8 cellular contexts compared by ENCODE assay signal in the genomic region with DNA sequence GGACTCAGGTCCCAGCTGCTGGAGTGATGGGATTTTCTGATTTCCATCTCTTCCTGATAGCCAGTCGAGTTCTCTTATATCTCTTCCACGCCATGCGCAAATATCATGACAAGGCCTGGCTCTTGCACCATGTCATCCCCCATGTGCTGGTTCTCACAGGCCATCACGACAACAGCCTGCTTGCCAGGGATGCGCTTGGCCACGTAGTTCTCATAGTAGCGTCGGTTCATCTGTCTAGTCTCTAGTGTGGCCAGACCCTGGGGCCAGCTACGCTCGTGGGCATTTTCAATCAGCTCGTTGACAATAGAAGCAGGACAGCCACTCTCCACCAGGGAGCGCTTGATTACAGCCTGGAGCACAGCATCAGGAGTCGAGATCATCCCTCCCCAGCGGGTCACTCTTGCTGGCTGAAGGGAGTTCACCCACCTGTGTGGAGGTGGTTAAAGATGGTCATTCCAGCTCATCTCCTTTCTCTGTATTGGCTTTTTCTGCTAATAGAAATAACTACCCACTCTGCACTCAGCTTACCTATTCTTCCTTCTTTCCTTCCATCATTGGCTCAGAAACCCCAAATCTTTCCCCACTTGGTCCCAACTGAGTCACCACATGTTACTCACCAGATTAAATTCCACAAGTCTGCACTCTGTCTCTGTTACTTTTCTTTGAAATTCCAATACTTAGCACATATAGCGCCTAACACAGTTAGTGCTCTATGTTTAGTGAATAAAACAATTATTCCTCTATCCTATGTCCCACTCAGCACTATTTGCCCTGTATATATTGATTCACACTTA. TPM values are rescaled to one million over a fixed set of nuclear protein-coding genes. Genes with fewer than 3 reads are reported as not detected.
DNase-seq lines count a peak whose midpoint lies in the region; ATAC-seq and TF ChIP-seq lines count a peak whose summit lies in the region.

No MANE protein-coding gene starts in this region.

- no peak overlapping the region for H3K27ac Mint-ChIP-seq in activated CD4-positive, alpha-beta T cell treated with anti-CD3 and anti-CD28 coated beads, Interleukin-2, amount 10 ng/mL, durations not matched to agents 24 days and 14 days

- peaks cover 44% of the 10 kb centered on the region for H3K36me3 Mint-ChIP-seq in activated CD4-positive, alpha-beta T cell treated with anti-CD3 and anti-CD28 coated beads, Interleukin-2, amount 10 ng/mL, durations not matched to agents 24 days and 14 days (ENCODE audit: low read depth)

- no peak overlapping the region for H3K4me3 ChIP-seq in esophagus muscularis mucosa

- intact Hi-C loops in activated CD4-positive, alpha-beta T cell treated with anti-CD3 and anti-CD28 coated beads, Interleukin-2, amount 10 ng/mL, durations not matched to agents 24 days and 14 days (cut with micrococcal nuclease) = loop anchor here (5.0 kb wide), 1 partner anchor 256 kb away; no protein-coding TSS in a partner anchor
- intact Hi-C loops in esophagus muscularis mucosa (cut with DNase I) = loop anchor here (2.0 kb wide), 1 partner anchor 18 kb away; a partner anchor contains a TSS

- H3K9me3 ChIP-seq in esophagus muscularis mucosa = no peaks in the 10 kb centered on the region

- DNase-seq in DMS 273 (lab: John Stamatoyannopoulos, UW; ENCODE audit: unreplicated experiment) (peak; percentile 44), DMS 273 treated with DMSO at 0.1 percent for 48 hours (lab: John Stamatoyannopoulos, UW) (no peak), esophagus muscularis mucosa (ENCODE audit: extremely low spot score) (no peak), omental fat pad (ENCODE audit: low spot score) (no peak), NCI-H187 (lab: John Stamatoyannopoulos, UW) (no peak)
- DNase-seq in activated CD4-positive, alpha-beta T cell treated with anti-CD3 and anti-CD28 coated beads, Interleukin-2, amount 10 ng/mL, durations not matched to agents 24 days and 14 days = peak; percentile 81

- peak; percentile 67 for TF ChIP-seq RAD21 in Ishikawa (IDR thresholded peaks at IDR 0.05; ENCODE audit: low read depth)

- ATAC-seq in omental fat pad (ENCODE audit: low FRiP score) (peak; percentile 67), HG02852 (IDR thresholded peaks at IDR 0.05; ENCODE audit: unreplicated experiment) (no peak)

- no peak for TF ChIP-seq EP300 in Ishikawa (IDR thresholded peaks at IDR 0.05; ENCODE audit: borderline replicate concordance)
- no peak for TF ChIP-seq EP300 in esophagus muscularis mucosa (IDR thresholded peaks at IDR 0.05)

- TF ChIP-seq POLR2A in esophagus muscularis mucosa (IDR thresholded peaks at IDR 0.05; ENCODE audit: low read depth) = no peak

- no peaks in the 10 kb centered on the region for H3K9me3 Mint-ChIP-seq in activated CD4-positive, alpha-beta T cell treated with anti-CD3 and anti-CD28 coated beads, Interleukin-2, amount 10 ng/mL, durations not matched to agents 24 days and 14 days

- H3K4me3 Mint-ChIP-seq in activated CD4-positive, alpha-beta T cell treated with anti-CD3 and anti-CD28 coated beads, Interleukin-2, amount 10 ng/mL, durations not matched to agents 24 days and 14 days = no peak overlapping the region

- H3K4me1 Mint-ChIP-seq in activated CD4-positive, alpha-beta T cell treated with anti-CD3 and anti-CD28 coated beads, Interleukin-2, amount 10 ng/mL, durations not matched to agents 24 days and 14 days = peaks cover 2% of the 10 kb centered on the region

- 55% methylated on average over 15 of the region's 15 CpGs for WGBS in esophagus muscularis mucosa

- H3K4me1 ChIP-seq in esophagus muscularis mucosa = peaks cover 0 to 12% (median 4%) of the 10 kb centered on the region in 4 donors

- TF ChIP-seq CTCF in esophagus muscularis mucosa (IDR thresholded peaks at IDR 0.05) (peak; percentile 58 to 71 (median 62)), omental fat pad (IDR thresholded peaks at IDR 0.05) (no peak)

- no peaks in the 10 kb centered on the region for H3K27me3 ChIP-seq in esophagus muscularis mucosa

- peaks cover 52 to 76% (median 75%) of the 10 kb centered on the region in 4 donors for H3K36me3 ChIP-seq in esophagus muscularis mucosa

- peak overlapping the region; percentile 16 to 55 (median 28) for H3K27ac ChIP-seq in esophagus muscularis mucosa (replicated peaks in 1 of 4)

- no peaks in the 10 kb centered on the region for H3K27me3 Mint-ChIP-seq in activated CD4-positive, alpha-beta T cell treated with anti-CD3 and anti-CD28 coated beads, Interleukin-2, amount 10 ng/mL, durations not matched to agents 24 days and 14 days

TF ChIP-seq in Ishikawa, 13 proteins besides CTCF, POLR2A, EP300 and RAD21:
- no peak for TF ChIP-seq TCF12 (IDR thresholded peaks at IDR 0.05; ENCODE audit: low read depth)
- TF ChIP-seq, protein P1, sequence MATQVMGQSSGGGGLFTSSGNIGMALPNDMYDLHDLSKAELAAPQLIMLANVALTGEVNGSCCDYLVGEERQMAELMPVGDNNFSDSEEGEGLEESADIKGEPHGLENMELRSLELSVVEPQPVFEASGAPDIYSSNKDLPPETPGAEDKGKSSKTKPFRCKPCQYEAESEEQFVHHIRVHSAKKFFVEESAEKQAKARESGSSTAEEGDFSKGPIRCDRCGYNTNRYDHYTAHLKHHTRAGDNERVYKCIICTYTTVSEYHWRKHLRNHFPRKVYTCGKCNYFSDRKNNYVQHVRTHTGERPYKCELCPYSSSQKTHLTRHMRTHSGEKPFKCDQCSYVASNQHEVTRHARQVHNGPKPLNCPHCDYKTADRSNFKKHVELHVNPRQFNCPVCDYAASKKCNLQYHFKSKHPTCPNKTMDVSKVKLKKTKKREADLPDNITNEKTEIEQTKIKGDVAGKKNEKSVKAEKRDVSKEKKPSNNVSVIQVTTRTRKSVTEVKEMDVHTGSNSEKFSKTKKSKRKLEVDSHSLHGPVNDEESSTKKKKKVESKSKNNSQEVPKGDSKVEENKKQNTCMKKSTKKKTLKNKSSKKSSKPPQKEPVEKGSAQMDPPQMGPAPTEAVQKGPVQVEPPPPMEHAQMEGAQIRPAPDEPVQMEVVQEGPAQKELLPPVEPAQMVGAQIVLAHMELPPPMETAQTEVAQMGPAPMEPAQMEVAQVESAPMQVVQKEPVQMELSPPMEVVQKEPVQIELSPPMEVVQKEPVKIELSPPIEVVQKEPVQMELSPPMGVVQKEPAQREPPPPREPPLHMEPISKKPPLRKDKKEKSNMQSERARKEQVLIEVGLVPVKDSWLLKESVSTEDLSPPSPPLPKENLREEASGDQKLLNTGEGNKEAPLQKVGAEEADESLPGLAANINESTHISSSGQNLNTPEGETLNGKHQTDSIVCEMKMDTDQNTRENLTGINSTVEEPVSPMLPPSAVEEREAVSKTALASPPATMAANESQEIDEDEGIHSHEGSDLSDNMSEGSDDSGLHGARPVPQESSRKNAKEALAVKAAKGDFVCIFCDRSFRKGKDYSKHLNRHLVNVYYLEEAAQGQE (IDR thresholded peaks at IDR 0.05; ENCODE audit: low read depth) = no peak
- no peak for TF ChIP-seq FOXM1 (IDR thresholded peaks at IDR 0.05; ENCODE audit: borderline replicate concordance, low read depth)
- no peak for TF ChIP-seq CEBPB (IDR thresholded peaks at IDR 0.05)
- no peak for TF ChIP-seq ZBTB7A (IDR thresholded peaks at IDR 0.05; ENCODE audit: low read depth)

RNA-seq across cellular contexts. Expression of a gene that starts 15.2 kb away (rescaled TPM):
- total RNA-seq in activated CD4-positive, alpha-beta T cell treated with anti-CD3 and anti-CD28 coated beads, Interleukin-2, amount 10 ng/mL, durations not matched to agents 24 days and 14 days = 39.8 and 41.1 TPM in 2 replicates
- total RNA-seq in esophagus muscularis mucosa (100 to 1,000 TPM in 3 of 4 donors, 10 to 100 TPM in 1; 64.4 to 165 (median 109) TPM), omental fat pad (100 to 1,000 TPM in 1 of 4 donors, 10 to 100 TPM in 3; 50.0 to 128 (median 76.2) TPM)

RNA-seq across cellular contexts. Expression of a gene that starts 17.3 kb away (rescaled TPM):
- 127 and 130 TPM in 2 replicates for total RNA-seq in activated CD4-positive, alpha-beta T cell treated with anti-CD3 and anti-CD28 coated beads, Interleukin-2, amount 10 ng/mL, durations not matched to agents 24 days and 14 days
- 100 to 1,000 TPM in 2 of 4 donors, 10 to 100 TPM in 2; 62.1 to 111 (median 94.3) TPM for total RNA-seq in esophagus muscularis mucosa
- 100 to 1,000 TPM in 1 of 4 donors, 10 to 100 TPM in 3; 65.5 to 101 (median 82.1) TPM for total RNA-seq in omental fat pad

RNA-seq across cellular contexts. Expression of a gene that starts 17.6 kb away (rescaled TPM):
- 94.7 and 96.0 TPM in 2 replicates for total RNA-seq in activated CD4-positive, alpha-beta T cell treated with anti-CD3 and anti-CD28 coated beads, Interleukin-2, amount 10 ng/mL, durations not matched to agents 24 days and 14 days
- total RNA-seq in esophagus muscularis mucosa (10 to 100 TPM; 27.0 to 36.4 (median 30.9) TPM), omental fat pad (10 to 100 TPM; 13.2 to 24.3 (median 17.2) TPM)

RNA-seq across cellular contexts. Expression of a gene that starts 23.3 kb away (rescaled TPM):
- total RNA-seq in activated CD4-positive, alpha-beta T cell treated with anti-CD3 and anti-CD28 coated beads, Interleukin-2, amount 10 ng/mL, durations not matched to agents 24 days and 14 days = 0.86 and 1.6 TPM in 2 replicates
- total RNA-seq in esophagus muscularis mucosa = not detected
- total RNA-seq in omental fat pad = not detected

RNA-seq across cellular contexts. Expression of a gene that starts 48.4 kb away (rescaled TPM):
- 717 and 752 TPM in 2 replicates for total RNA-seq in activated CD4-positive, alpha-beta T cell treated with anti-CD3 and anti-CD28 coated beads, Interleukin-2, amount 10 ng/mL, durations not matched to agents 24 days and 14 days
- total RNA-seq in esophagus muscularis mucosa (1,000 to 10,000 TPM; 5,145 to 8,531 (median 5,986) TPM), omental fat pad (1,000 to 10,000 TPM; 2,379 to 4,265 (median 3,293) TPM)

Comparison
In these comparisons a context has a peak if more than half of its experiments do, and no peak if none do; other contexts are left out.
1. DNase-seq: peak in DMS 273 (single experiment) and activated CD4-positive, alpha-beta T cell treated with anti-CD3 and anti-CD28 coated beads, Interleukin-2, amount 10 ng/mL, durations not matched to agents 24 days and 14 days (single experiment); none in DMS 273 treated with DMSO at 0.1 percent for 48 hours (single experiment), esophagus muscularis mucosa (single experiment), omental fat pad (single experiment) and NCI-H187 (0 of 2).
2. CTCF ChIP-seq: peak in esophagus muscularis mucosa (3 of 3); none in omental fat pad (0 of 3).